Comparison of ENCODE assay signal across 8 cellular contexts in the genomic region with DNA sequence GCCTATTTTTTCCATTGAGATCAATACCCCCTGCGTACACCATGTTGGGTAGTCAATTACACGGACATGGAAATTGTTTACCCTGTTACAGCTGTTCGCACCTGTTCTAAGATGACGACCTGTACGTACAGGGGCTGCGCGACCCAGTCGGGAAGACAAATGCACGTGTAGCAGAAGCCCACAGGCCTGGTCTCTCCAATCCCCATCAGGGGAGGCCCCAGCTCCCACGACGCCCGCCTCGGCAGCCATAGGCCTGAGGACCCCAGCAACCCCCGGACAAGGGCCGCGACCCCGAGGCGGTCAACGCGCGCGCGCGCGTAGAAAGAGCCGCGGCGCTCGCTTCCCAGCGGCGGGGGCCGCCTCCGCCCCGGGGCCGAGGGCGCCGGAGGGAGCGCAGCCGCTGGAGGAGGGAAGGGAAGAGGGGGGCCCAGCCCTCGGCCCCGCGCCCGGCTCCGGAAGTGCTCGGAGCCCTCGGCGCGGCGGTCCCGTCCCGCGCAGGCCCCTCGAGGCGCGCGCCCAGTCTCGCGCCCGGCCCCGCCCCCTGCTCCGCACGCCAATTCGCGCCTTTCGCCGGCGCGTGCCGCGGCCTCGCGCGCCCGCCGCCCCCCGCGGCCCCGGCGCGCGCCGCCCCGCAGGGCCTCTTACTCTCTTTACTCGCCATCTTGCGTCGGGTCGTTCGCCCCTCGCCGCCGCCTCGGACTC. TPM values are rescaled to one million over a fixed set of nuclear protein-coding genes. Genes with fewer than 3 reads are reported as not detected.
DNase-seq lines count a peak whose midpoint lies in the region; ATAC-seq, FAIRE-seq and TF ChIP-seq lines count a peak whose summit lies in the region.

No MANE protein-coding gene starts in this region.

- ATAC-seq in GM19463 (IDR thresholded peaks at IDR 0.05; ENCODE audit: unreplicated experiment) (peak; percentile 39), HG03520 (IDR thresholded peaks at IDR 0.05; ENCODE audit: unreplicated experiment) (peak; percentile 47)

- no peaks in the 10 kb centered on the region for H3K9me3 ChIP-seq in SJCRH30 (replicated peaks)
- no peaks in the 10 kb centered on the region for H3K9me3 ChIP-seq in ascending aorta
- H3K9me3 ChIP-seq in iPS DF 6.9 (ENCODE audit: control insufficient read depth, insufficient read depth, low read length) = no peaks in the 10 kb centered on the region
- no peaks in the 10 kb centered on the region for H3K9me3 ChIP-seq in small intestine (ENCODE audit: control insufficient read depth, low read depth)

- peak overlapping the region; percentile 97 for H3K4me3 ChIP-seq in SJCRH30
- peak overlapping the region; percentile 80 for H3K4me3 ChIP-seq in ascending aorta
- peak overlapping the region; percentile 60 for H3K4me3 ChIP-seq in iPS DF 6.9 (ENCODE audit: low read length)
- peak overlapping the region; percentile 53 to 91 for H3K4me3 ChIP-seq in small intestine (ENCODE audit: low read depth in 1 of 2, low read length in 2 of 2)

- DNase-seq in COR-L47 (lab: John Stamatoyannopoulos, UW) (peak; percentile 16), SJCRH30 (peak; percentile 57 to 72), ascending aorta (ENCODE audit: low spot score in 2 of 2) (no peak), iPS DF 6.9 (ENCODE audit: low read depth, low spot score) (no peak), small intestine (peak; percentile 22), mesenteric fat pad (ENCODE audit: low spot score) (no peak)

- WGBS in iPS DF 6.9 (ENCODE audit: insufficient coverage, insufficient read length) = no CpG with 5 or more reads among the region's 92 CpGs
- 1 to 32% (median 13%) methylated on average over 14 to 92 of the region's 92 CpGs for WGBS in small intestine, 3 donors

- H3K27ac ChIP-seq in SJCRH30 (peak overlapping the region; percentile 98), ascending aorta (peak overlapping the region; percentile 96 to 97), iPS DF 6.9 (ENCODE audit: low read length) (no peak overlapping the region), small intestine (ENCODE audit: low read depth in 1 of 2, low read length in 1 of 2) (peak overlapping the region; percentile 92 to 98)

- intact Hi-C loops in ascending aorta (cut with DNase I) = loop anchor here (1.0 kb wide), 3 partner anchors 31 to 150 kb away; a partner anchor contains a TSS

- TF ChIP-seq CTCF in ascending aorta (IDR thresholded peaks at IDR 0.05) = no peak

- H3K27me3 ChIP-seq in SJCRH30 (no peaks in the 10 kb centered on the region), ascending aorta (no peaks in the 10 kb centered on the region), iPS DF 6.9 (ENCODE audit: control insufficient read depth, insufficient read depth, low read length) (no peaks in the 10 kb centered on the region), small intestine (ENCODE audit: control insufficient read depth in 2 of 2, insufficient read depth in 2 of 2, low read length in 2 of 2) (peaks cover 0 to 3% of the 10 kb centered on the region in 2 donors)

- H3K36me3 ChIP-seq in SJCRH30 = peaks cover 38% of the 10 kb centered on the region
- no peaks in the 10 kb centered on the region for H3K36me3 ChIP-seq in ascending aorta
- no peaks in the 10 kb centered on the region for H3K36me3 ChIP-seq in iPS DF 6.9 (ENCODE audit: control insufficient read depth, insufficient read depth, low read length)
- H3K36me3 ChIP-seq in small intestine (ENCODE audit: control insufficient read depth in 2 of 2, insufficient read depth in 2 of 2, low read length in 2 of 2) = no peaks in the 10 kb centered on the region

- H3K4me1 ChIP-seq in SJCRH30 (0 out of 2 replicates have a peak, but pooled peaks cover 4% of the 10 kb centered on the region), ascending aorta (peaks cover 0 to 7% of the 10 kb centered on the region in 2 donors), iPS DF 6.9 (ENCODE audit: control insufficient read depth, insufficient read depth, low read length) (no peaks in the 10 kb centered on the region), small intestine (ENCODE audit: control insufficient read depth in 2 of 2, insufficient read depth in 1 of 2, low read depth in 1 of 2, low read length in 1 of 2) (no peaks in the 10 kb centered on the region)

- no peak for FAIRE-seq in small intestine (lab: Jason Lieb, UNC)

RNA-seq across cellular contexts. Expression of a gene that starts 0.6 kb away (rescaled TPM):
- total RNA-seq in SJCRH30 (2014; rRNA removed; shearing (Covaris generic)) = 282 and 303 TPM in 2 replicates
- 48.7 TPM for total RNA-seq in ascending aorta
- 100 to 1,000 TPM in 1 of 3 donors, 10 to 100 TPM in 2; 50.5 to 113 (median 65.7) TPM for polyA plus RNA-seq in small intestine
- 59.7 TPM for total RNA-seq in mesenteric fat pad

Comparison
In these comparisons a context has a peak if more than half of its experiments do, and no peak if none do; other contexts are left out.
1. DNase-seq: peak in COR-L47 (single experiment), SJCRH30 (2 of 2) and small intestine (single experiment); none in ascending aorta (0 of 2), iPS DF 6.9 (single experiment) and mesenteric fat pad (single experiment).
2. Peak in every context shown above with its lines, with median percentiles within 50 percentile points of each other: H3K4me3 ChIP-seq.